Comparison of ENCODE assay signal across 1 cellular context in genomic region chr4:152697284-152698011, GRCh38.
TF ChIP-seq lines count a peak whose summit lies in the region.

No MANE protein-coding gene starts in this region.

TF ChIP-seq in WTC11, 78 proteins besides CTCF, POLR2A, EP300 and RAD21 (continued from another document):
- TF ChIP-seq PRDM15 (CRISPR knock-in tag; IDR thresholded peaks at IDR 0.05) (peak; percentile 68), GRHL2 (CRISPR knock-in tag; IDR thresholded peaks at IDR 0.05; ENCODE audit: insufficient replicate concordance, severe bottlenecking) (no peak), ETV6 (CRISPR knock-in tag; IDR thresholded peaks at IDR 0.05) (no peak)
